In genomic region chr3:150770662-150771061, GRCh38 we compare ENCODE assay signal across 1 cellular context.
TF ChIP-seq lines count a peak whose summit lies in the region.

No MANE protein-coding gene starts in this region.

TF ChIP-seq in HepG2, 621 proteins besides CTCF, POLR2A, EP300 and RAD21 (continues in another document):
- TF ChIP-seq, protein P1, sequence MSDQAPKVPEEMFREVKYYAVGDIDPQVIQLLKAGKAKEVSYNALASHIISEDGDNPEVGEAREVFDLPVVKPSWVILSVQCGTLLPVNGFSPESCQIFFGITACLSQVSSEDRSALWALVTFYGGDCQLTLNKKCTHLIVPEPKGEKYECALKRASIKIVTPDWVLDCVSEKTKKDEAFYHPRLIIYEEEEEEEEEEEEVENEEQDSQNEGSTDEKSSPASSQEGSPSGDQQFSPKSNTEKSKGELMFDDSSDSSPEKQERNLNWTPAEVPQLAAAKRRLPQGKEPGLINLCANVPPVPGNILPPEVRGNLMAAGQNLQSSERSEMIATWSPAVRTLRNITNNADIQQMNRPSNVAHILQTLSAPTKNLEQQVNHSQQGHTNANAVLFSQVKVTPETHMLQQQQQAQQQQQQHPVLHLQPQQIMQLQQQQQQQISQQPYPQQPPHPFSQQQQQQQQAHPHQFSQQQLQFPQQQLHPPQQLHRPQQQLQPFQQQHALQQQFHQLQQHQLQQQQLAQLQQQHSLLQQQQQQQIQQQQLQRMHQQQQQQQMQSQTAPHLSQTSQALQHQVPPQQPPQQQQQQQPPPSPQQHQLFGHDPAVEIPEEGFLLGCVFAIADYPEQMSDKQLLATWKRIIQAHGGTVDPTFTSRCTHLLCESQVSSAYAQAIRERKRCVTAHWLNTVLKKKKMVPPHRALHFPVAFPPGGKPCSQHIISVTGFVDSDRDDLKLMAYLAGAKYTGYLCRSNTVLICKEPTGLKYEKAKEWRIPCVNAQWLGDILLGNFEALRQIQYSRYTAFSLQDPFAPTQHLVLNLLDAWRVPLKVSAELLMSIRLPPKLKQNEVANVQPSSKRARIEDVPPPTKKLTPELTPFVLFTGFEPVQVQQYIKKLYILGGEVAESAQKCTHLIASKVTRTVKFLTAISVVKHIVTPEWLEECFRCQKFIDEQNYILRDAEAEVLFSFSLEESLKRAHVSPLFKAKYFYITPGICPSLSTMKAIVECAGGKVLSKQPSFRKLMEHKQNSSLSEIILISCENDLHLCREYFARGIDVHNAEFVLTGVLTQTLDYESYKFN (CRISPR knock-in tag; conservative IDR thresholded peaks at IDR 0.05), result peak; percentile 61
- TF ChIP-seq GMEB1 (CRISPR knock-in tag; IDR thresholded peaks at IDR 0.05; ENCODE audit: borderline replicate concordance) (no peak), ARID3A (IDR thresholded peaks at IDR 0.05; ENCODE audit: low read depth, low read length) (peak; percentile 63; the same call in 1 of the 2 replicates), ZNF768 (CRISPR knock-in tag; IDR thresholded peaks at IDR 0.05) (no peak), KAT8 (CRISPR knock-in tag; IDR thresholded peaks at IDR 0.05) (peak; percentile 31; the same call in 1 of the 2 replicates), GTF2F1 (IDR thresholded peaks at IDR 0.05; ENCODE audit: low read length) (no peak), SOX13 (IDR thresholded peaks at IDR 0.05) (no peak), SOX13 (CRISPR knock-in tag; conservative IDR thresholded peaks at IDR 0.05 in 1 of 2, IDR thresholded peaks at IDR 0.05 in 1 of 2) (peak in 1 of 2 experiments; percentile 52; a peak in 1 of 4 replicates), ZNF775 (CRISPR knock-in tag; IDR thresholded peaks at IDR 0.05; ENCODE audit: borderline replicate concordance) (no peak), SATB2 (CRISPR knock-in tag; IDR thresholded peaks at IDR 0.05) (no peak), PCBP1 (IDR thresholded peaks at IDR 0.05; ENCODE audit: borderline replicate concordance, low read depth, low read length) (no peak), RERE (CRISPR knock-in tag; IDR thresholded peaks at IDR 0.05; ENCODE audit: low read depth) (no peak), SMYD3 (CRISPR knock-in tag; IDR thresholded peaks at IDR 0.05) (no peak), FOXA3 (CRISPR knock-in tag; IDR thresholded peaks at IDR 0.05) (peak; percentile 52; the same call in 1 of the 2 replicates), ZNF83 (CRISPR knock-in tag; IDR thresholded peaks at IDR 0.05; ENCODE audit: borderline replicate concordance) (no peak), SPEN (CRISPR knock-in tag; IDR thresholded peaks at IDR 0.05; ENCODE audit: low read depth) (no peak), ZNF138 (CRISPR knock-in tag; IDR thresholded peaks at IDR 0.05; ENCODE audit: low read depth) (no peak), PHF5A (CRISPR knock-in tag; IDR thresholded peaks at IDR 0.05; ENCODE audit: low read depth, unreplicated experiment) (no peak), GATAD2A (CRISPR knock-in tag; IDR thresholded peaks at IDR 0.05) (peak; percentile 64), ASH2L (IDR thresholded peaks at IDR 0.05; ENCODE audit: insufficient read length, low read depth, low read length) (no peak), BRD4 (CRISPR knock-in tag; IDR thresholded peaks at IDR 0.05) (no peak), SAP130 (CRISPR knock-in tag; IDR thresholded peaks at IDR 0.05; ENCODE audit: low read depth) (peak; percentile 57; the same call in 1 of the 2 replicates), ZMAT3 (CRISPR knock-in tag; conservative IDR thresholded peaks at IDR 0.05) (no peak), ZMYM4 (CRISPR knock-in tag; IDR thresholded peaks at IDR 0.05) (no peak), TAF15 (IDR thresholded peaks at IDR 0.05; ENCODE audit: low read depth, low read length, poor library complexity, severe bottlenecking) (no peak), KDM4B (CRISPR knock-in tag; IDR thresholded peaks at IDR 0.05) (no peak)
- TF ChIP-seq, protein P2, sequence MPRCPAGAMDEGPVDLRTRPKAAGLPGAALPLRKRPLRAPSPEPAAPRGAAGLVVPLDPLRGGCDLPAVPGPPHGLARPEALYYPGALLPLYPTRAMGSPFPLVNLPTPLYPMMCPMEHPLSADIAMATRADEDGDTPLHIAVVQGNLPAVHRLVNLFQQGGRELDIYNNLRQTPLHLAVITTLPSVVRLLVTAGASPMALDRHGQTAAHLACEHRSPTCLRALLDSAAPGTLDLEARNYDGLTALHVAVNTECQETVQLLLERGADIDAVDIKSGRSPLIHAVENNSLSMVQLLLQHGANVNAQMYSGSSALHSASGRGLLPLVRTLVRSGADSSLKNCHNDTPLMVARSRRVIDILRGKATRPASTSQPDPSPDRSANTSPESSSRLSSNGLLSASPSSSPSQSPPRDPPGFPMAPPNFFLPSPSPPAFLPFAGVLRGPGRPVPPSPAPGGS (CRISPR knock-in tag; IDR thresholded peaks at IDR 0.05), result no peak
- TF ChIP-seq, protein P3, sequence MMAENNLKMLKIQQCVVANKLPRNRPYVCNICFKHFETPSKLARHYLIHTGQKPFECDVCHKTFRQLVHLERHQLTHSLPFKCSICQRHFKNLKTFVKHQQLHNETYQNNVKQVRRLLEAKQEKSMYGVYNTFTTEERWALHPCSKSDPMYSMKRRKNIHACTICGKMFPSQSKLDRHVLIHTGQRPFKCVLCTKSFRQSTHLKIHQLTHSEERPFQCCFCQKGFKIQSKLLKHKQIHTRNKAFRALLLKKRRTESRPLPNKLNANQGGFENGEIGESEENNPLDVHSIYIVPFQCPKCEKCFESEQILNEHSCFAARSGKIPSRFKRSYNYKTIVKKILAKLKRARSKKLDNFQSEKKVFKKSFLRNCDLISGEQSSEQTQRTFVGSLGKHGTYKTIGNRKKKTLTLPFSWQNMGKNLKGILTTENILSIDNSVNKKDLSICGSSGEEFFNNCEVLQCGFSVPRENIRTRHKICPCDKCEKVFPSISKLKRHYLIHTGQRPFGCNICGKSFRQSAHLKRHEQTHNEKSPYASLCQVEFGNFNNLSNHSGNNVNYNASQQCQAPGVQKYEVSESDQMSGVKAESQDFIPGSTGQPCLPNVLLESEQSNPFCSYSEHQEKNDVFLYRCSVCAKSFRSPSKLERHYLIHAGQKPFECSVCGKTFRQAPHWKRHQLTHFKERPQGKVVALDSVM (CRISPR knock-in tag; IDR thresholded peaks at IDR 0.05), result no peak
- TF ChIP-seq, protein P4, sequence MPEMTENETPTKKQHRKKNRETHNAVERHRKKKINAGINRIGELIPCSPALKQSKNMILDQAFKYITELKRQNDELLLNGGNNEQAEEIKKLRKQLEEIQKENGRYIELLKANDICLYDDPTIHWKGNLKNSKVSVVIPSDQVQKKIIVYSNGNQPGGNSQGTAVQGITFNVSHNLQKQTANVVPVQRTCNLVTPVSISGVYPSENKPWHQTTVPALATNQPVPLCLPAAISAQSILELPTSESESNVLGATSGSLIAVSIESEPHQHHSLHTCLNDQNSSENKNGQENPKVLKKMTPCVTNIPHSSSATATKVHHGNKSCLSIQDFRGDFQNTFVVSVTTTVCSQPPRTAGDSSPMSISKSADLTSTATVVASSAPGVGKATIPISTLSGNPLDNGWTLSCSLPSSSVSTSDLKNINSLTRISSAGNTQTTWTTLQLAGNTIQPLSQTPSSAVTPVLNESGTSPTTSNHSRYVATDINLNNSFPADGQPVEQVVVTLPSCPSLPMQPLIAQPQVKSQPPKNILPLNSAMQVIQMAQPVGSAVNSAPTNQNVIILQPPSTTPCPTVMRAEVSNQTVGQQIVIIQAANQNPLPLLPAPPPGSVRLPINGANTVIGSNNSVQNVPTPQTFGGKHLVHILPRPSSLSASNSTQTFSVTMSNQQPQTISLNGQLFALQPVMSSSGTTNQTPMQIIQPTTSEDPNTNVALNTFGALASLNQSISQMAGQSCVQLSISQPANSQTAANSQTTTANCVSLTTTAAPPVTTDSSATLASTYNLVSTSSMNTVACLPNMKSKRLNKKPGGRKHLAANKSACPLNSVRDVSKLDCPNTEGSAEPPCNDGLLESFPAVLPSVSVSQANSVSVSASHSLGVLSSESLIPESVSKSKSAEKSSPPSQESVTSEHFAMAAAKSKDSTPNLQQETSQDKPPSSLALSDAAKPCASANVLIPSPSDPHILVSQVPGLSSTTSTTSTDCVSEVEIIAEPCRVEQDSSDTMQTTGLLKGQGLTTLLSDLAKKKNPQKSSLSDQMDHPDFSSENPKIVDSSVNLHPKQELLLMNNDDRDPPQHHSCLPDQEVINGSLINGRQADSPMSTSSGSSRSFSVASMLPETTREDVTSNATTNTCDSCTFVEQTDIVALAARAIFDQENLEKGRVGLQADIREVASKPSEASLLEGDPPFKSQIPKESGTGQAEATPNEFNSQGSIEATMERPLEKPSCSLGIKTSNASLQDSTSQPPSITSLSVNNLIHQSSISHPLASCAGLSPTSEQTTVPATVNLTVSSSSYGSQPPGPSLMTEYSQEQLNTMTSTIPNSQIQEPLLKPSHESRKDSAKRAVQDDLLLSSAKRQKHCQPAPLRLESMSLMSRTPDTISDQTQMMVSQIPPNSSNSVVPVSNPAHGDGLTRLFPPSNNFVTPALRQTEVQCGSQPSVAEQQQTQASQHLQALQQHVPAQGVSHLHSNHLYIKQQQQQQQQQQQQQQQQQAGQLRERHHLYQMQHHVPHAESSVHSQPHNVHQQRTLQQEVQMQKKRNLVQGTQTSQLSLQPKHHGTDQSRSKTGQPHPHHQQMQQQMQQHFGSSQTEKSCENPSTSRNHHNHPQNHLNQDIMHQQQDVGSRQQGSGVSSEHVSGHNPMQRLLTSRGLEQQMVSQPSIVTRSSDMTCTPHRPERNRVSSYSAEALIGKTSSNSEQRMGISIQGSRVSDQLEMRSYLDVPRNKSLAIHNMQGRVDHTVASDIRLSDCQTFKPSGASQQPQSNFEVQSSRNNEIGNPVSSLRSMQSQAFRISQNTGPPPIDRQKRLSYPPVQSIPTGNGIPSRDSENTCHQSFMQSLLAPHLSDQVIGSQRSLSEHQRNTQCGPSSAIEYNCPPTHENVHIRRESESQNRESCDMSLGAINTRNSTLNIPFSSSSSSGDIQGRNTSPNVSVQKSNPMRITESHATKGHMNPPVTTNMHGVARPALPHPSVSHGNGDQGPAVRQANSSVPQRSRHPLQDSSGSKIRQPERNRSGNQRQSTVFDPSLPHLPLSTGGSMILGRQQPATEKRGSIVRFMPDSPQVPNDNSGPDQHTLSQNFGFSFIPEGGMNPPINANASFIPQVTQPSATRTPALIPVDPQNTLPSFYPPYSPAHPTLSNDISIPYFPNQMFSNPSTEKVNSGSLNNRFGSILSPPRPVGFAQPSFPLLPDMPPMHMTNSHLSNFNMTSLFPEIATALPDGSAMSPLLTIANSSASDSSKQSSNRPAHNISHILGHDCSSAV (CRISPR knock-in tag; IDR thresholded peaks at IDR 0.05; ENCODE audit: borderline replicate concordance), result no peak
